ENCODE assay signal across 9 cellular contexts in genomic region chr20:47235111-47235510, GRCh38.
"Had no signal": no experiment of that assay in that cellular context is flagged by ENCODE, and none has a peak within 500 bp of the region (broad histone marks: within the 10 kb centered on the region; RNA-seq: fewer than 3 reads in every experiment).

No MANE protein-coding gene starts in this region.

- H3K9ac ChIP-seq: GM23248, KMS-11 had no signal

- H3K4me1 ChIP-seq: HAP-1 had no signal

- H3K9me3 Mint-ChIP-seq: HFFc6, IgD-negative memory B cell had no signal

- H3K4me2 ChIP-seq: KMS-11 had no signal

- H3K9me3 ChIP-seq: HAP-1 had no signal

- H3K27ac Mint-ChIP-seq: HFFc6, IgD-negative memory B cell had no signal

- H3K4me3 Mint-ChIP-seq: HFFc6, IgD-negative memory B cell had no signal

- H3K4me3 ChIP-seq: GM23248, HAP-1 had no signal

- H3K27me3 Mint-ChIP-seq: IgD-negative memory B cell had no signal

- ATAC-seq: HCT116 had no signal

- H3K4me1 Mint-ChIP-seq: IgD-negative memory B cell had no signal

- DNase-seq: GM23248, GOT3, H7, HFFc6, KBM-7 had no signal

- H3K27ac ChIP-seq: GM23248, KMS-11 had no signal
